9 cellular contexts compared by ENCODE assay signal in genomic region chr7:75624134-75624832, GRCh38.
DNase-seq lines count a peak whose midpoint lies in the region; ATAC-seq and TF ChIP-seq lines count a peak whose summit lies in the region.
"Had no signal": no experiment of that assay in that cellular context is flagged by ENCODE, and none has a peak within 500 bp of the region (broad histone marks: within the 10 kb centered on the region; RNA-seq: fewer than 3 reads in every experiment).

No MANE protein-coding gene starts in this region.

- POLR2A ChIA-PET in HEK293T (lab: Yijun Ruan, JAX), result no interaction called here

- no peaks in the 10 kb centered on the region for H3K27me3 ChIP-seq in heart left ventricle
- H3K27me3 ChIP-seq in rectal smooth muscle tissue (ENCODE audit: control insufficient read depth, insufficient read depth, low read length), result no peaks in the 10 kb centered on the region
- H3K27me3 ChIP-seq in brain microvascular endothelial cell (replicated peaks), result no peaks in the 10 kb centered on the region

- no peak for TF ChIP-seq CTCF in heart left ventricle (IDR thresholded peaks at IDR 0.05)
- TF ChIP-seq CTCF in brain microvascular endothelial cell (IDR thresholded peaks at IDR 0.05; ENCODE audit: low read depth, low read length, missing control alignments), result no peak

- H3K9ac ChIP-seq in rectal smooth muscle tissue (ENCODE audit: low read length), result no peak overlapping the region

- DNase-seq in GM04504 (ENCODE audit: low read depth) (peak; percentile 46), T-helper 17 cell (no peak), heart left ventricle (peak; percentile 38 to 77 (median 59)), NCI-H1105 (lab: John Stamatoyannopoulos, UW) (no peak), HEK293T (ENCODE audit: extremely low spot score) (no peak), brain microvascular endothelial cell (no peak), NCI-H1436 (lab: John Stamatoyannopoulos, UW) (no peak)
- DNase-seq: activated CD8-positive, alpha-beta T cell treated with anti-CD3 and anti-CD28 coated beads for 36 hours had no signal

- CTCF ChIA-PET in HEK293T (lab: Yijun Ruan, JAX), result no interaction called here

- intact Hi-C loops in heart left ventricle (cut with DNase I), result no loop called here

- H3K9me3 ChIP-seq in T-helper 17 cell (ENCODE audit: control insufficient read depth, low read length, poor library complexity, severe bottlenecking) (no peaks in the 10 kb centered on the region), heart left ventricle (peaks cover 0 to 12% (median 0%) of the 10 kb centered on the region in 12 donors)

- peaks cover 14% of the 10 kb centered on the region for H3K4me1 Mint-ChIP-seq in T-helper 17 cell

- H3K27me3 Mint-ChIP-seq in T-helper 17 cell, result no peaks in the 10 kb centered on the region
- H3K27me3 Mint-ChIP-seq: activated CD8-positive, alpha-beta T cell treated with anti-CD3 and anti-CD28 coated beads for 36 hours had no signal

- peaks cover 4% of the 10 kb centered on the region for H3K36me3 Mint-ChIP-seq in T-helper 17 cell (ENCODE audit: low read depth)

- H3K4me1 ChIP-seq in heart left ventricle (peaks cover 0 to 54% (median 19%) of the 10 kb centered on the region in 12 donors), rectal smooth muscle tissue (ENCODE audit: control insufficient read depth, insufficient read depth, low read length) (no peaks in the 10 kb centered on the region)

- WGBS in heart left ventricle, 4 donors, result 51 to 55% (median 53%) methylated on average over 13 of the region's 13 CpGs

- H3K4me3 ChIP-seq in heart left ventricle (peak overlapping the region in 1 of 12 donors; percentile 20), rectal smooth muscle tissue (ENCODE audit: low read length) (no peak overlapping the region), brain microvascular endothelial cell (ENCODE audit: low read depth, low read length) (no peak overlapping the region)

- peak overlapping the region; percentile 32 for H3K27ac Mint-ChIP-seq in T-helper 17 cell
- H3K27ac Mint-ChIP-seq: activated CD8-positive, alpha-beta T cell treated with anti-CD3 and anti-CD28 coated beads for 36 hours had no signal

- ATAC-seq in T-helper 17 cell (no peak), heart left ventricle (peak; percentile 29 to 89 (median 88))
- ATAC-seq: activated CD8-positive, alpha-beta T cell treated with anti-CD3 and anti-CD28 coated beads for 36 hours had no signal

- peak overlapping the region in 11 of 12 donors; percentile 9 to 88 (median 39) for H3K27ac ChIP-seq in heart left ventricle
- H3K27ac ChIP-seq in rectal smooth muscle tissue (ENCODE audit: low read depth, low read length), result peak overlapping the region; percentile 8
- no peak overlapping the region for H3K27ac ChIP-seq in brain microvascular endothelial cell

- TF ChIP-seq POLR2A in heart left ventricle (IDR thresholded peaks at IDR 0.05), result no peak

- H3K36me3 ChIP-seq in heart left ventricle (no peaks in the 10 kb centered on the region), rectal smooth muscle tissue (ENCODE audit: control insufficient read depth, insufficient read depth, low read length) (no peaks in the 10 kb centered on the region), brain microvascular endothelial cell (replicated peaks) (no peaks in the 10 kb centered on the region)

- H3K4me3 Mint-ChIP-seq in T-helper 17 cell, result no peak overlapping the region
- H3K4me3 Mint-ChIP-seq: activated CD8-positive, alpha-beta T cell treated with anti-CD3 and anti-CD28 coated beads for 36 hours had no signal

- in situ Hi-C loops in brain microvascular endothelial cell (cut with HindIII; ENCODE audit: low pct_ligation_motif_present, low sequenced_read_pairs), result no loop called here

TF ChIP-seq in HEK293T, 16 proteins besides CTCF, POLR2A, EP300 and RAD21:
- TF ChIP-seq ELF4 (IDR thresholded peaks at IDR 0.05) (no peak), HDGF (IDR thresholded peaks at IDR 0.05; ENCODE audit: borderline replicate concordance) (no peak), PKNOX1 (IDR thresholded peaks at IDR 0.05) (no peak), NFRKB (IDR thresholded peaks at IDR 0.05) (no peak), CTBP1 (IDR thresholded peaks at IDR 0.05; ENCODE audit: borderline replicate concordance) (no peak), LEF1 (IDR thresholded peaks at IDR 0.05; ENCODE audit: borderline replicate concordance) (no peak), L3MBTL2 (conservative IDR thresholded peaks at IDR 0.05) (no peak), FOXA1 (IDR thresholded peaks at IDR 0.05) (no peak), FOXK2 (IDR thresholded peaks at IDR 0.05) (no peak), SP1 (IDR thresholded peaks at IDR 0.05) (no peak), ZNF384 (IDR thresholded peaks at IDR 0.05) (no peak), TARDBP (IDR thresholded peaks at IDR 0.05) (no peak), ARNT (IDR thresholded peaks at IDR 0.05) (no peak), BHLHE40 (IDR thresholded peaks at IDR 0.05; ENCODE audit: borderline replicate concordance) (no peak), FOXM1 (IDR thresholded peaks at IDR 0.05; ENCODE audit: borderline replicate concordance) (no peak)

Comparison
In these comparisons a context has a peak if more than half of its experiments do, and no peak if none do; other contexts are left out.
1. DNase-seq: peak in GM04504 (single experiment) and heart left ventricle (5 of 5); none in T-helper 17 cell (0 of 3), NCI-H1105 (single experiment), HEK293T (single experiment), brain microvascular endothelial cell (single experiment) and NCI-H1436 (single experiment).